Comparison of ENCODE assay signal across 28 cellular contexts in genomic region chr5:30850871-30851270, GRCh38.
"Had no signal": no experiment of that assay in that cellular context is flagged by ENCODE, and none has a peak within 500 bp of the region (broad histone marks: within the 10 kb centered on the region; RNA-seq: fewer than 3 reads in every experiment).

No MANE protein-coding gene starts in this region.

- H3K4me3 Mint-ChIP-seq: activated CD4-positive, alpha-beta T cell treated with anti-CD3 and anti-CD28 coated beads for 36 hours; activated CD4-positive, alpha-beta T cell treated with anti-CD3 and anti-CD28 coated beads, Interleukin-2, amount 10 ng/mL, durations not matched to agents 7 days and 5 days; activated naive CD4-positive, alpha-beta T cell treated with anti-CD3 and anti-CD28 coated beads, Interleukin-2, amount 10 ng/mL, durations not matched to agents 7 days and 5 days; activated naive CD8-positive, alpha-beta T cell; activated naive CD8-positive, alpha-beta T cell treated with anti-CD3 and anti-CD28 coated beads, Interleukin-2, amount 50 U/mL, for 24 hours; activated T-cell treated with anti-CD3 and anti-CD28 coated beads, Interleukin-2, amount 50 U/mL, for 4 hours; activated T-helper 1 cell treated with anti-CD3 and anti-CD28 coated beads, Interleukin-12 subunit alpha, Interleukin-12 subunit beta, Interleukin-2, Interleukin-4 antibody, amounts not matched to agents 30 ng/mL and 10 ng/mL and 1 ng/mL, durations not matched to agents 14 hours and 24 hours and 36 hours had no signal

- H3K27ac ChIP-seq: breast epithelium, KMS-11, PC-9, SK-N-MC had no signal

- H3K36me3 ChIP-seq: breast epithelium had no signal

- H3K9ac ChIP-seq: KMS-11 had no signal

- H3K27me3 ChIP-seq: breast epithelium had no signal

- H3K4me1 ChIP-seq: breast epithelium had no signal

- H3K27me3 Mint-ChIP-seq: activated CD4-positive, alpha-beta T cell treated with anti-CD3 and anti-CD28 coated beads for 36 hours; activated CD4-positive, alpha-beta T cell treated with anti-CD3 and anti-CD28 coated beads, Interleukin-2, amount 10 ng/mL, durations not matched to agents 7 days and 5 days; activated naive CD4-positive, alpha-beta T cell treated with anti-CD3 and anti-CD28 coated beads, Interleukin-2, amount 10 ng/mL, durations not matched to agents 7 days and 5 days; activated naive CD8-positive, alpha-beta T cell; activated naive CD8-positive, alpha-beta T cell treated with anti-CD3 and anti-CD28 coated beads, Interleukin-2, amount 50 U/mL, for 24 hours had no signal

- H3K9me3 ChIP-seq: breast epithelium had no signal

- H3K4me2 ChIP-seq: KMS-11, PC-9 had no signal

- H3K4me1 Mint-ChIP-seq: activated CD4-positive, alpha-beta T cell treated with anti-CD3 and anti-CD28 coated beads for 36 hours; activated CD4-positive, alpha-beta T cell treated with anti-CD3 and anti-CD28 coated beads, Interleukin-2, amount 10 ng/mL, durations not matched to agents 7 days and 5 days; activated naive CD4-positive, alpha-beta T cell treated with anti-CD3 and anti-CD28 coated beads, Interleukin-2, amount 10 ng/mL, durations not matched to agents 7 days and 5 days; activated naive CD8-positive, alpha-beta T cell treated with anti-CD3 and anti-CD28 coated beads, Interleukin-2, amount 50 U/mL, for 24 hours had no signal

- H2AFZ ChIP-seq: PC-9 had no signal

- ATAC-seq: activated CD4-positive, alpha-beta T cell treated with anti-CD3 and anti-CD28 coated beads for 36 hours; activated CD4-positive, CD25-positive, alpha-beta regulatory T cell treated with anti-CD3 and anti-CD28 coated beads, Interleukin-2, amount 50 U/mL, for 24 hours; activated naive CD8-positive, alpha-beta T cell treated with anti-CD3 and anti-CD28 coated beads, Interleukin-2, amount 50 U/mL, for 24 hours; activated T-cell treated with anti-CD3 and anti-CD28 coated beads, Interleukin-2, amount 50 U/mL, for 4 hours had no signal

- H3K9me3 Mint-ChIP-seq: activated naive CD4-positive, alpha-beta T cell treated with anti-CD3 and anti-CD28 coated beads, Interleukin-2, amount 10 ng/mL, durations not matched to agents 7 days and 5 days had no signal

- H3K36me3 Mint-ChIP-seq: activated naive CD4-positive, alpha-beta T cell treated with anti-CD3 and anti-CD28 coated beads, Interleukin-2, amount 10 ng/mL, durations not matched to agents 7 days and 5 days; activated naive CD8-positive, alpha-beta T cell had no signal

- H3K4me3 ChIP-seq: breast epithelium, PC-9, SK-N-MC had no signal

- H3K27ac Mint-ChIP-seq: activated CD4-positive, alpha-beta T cell treated with anti-CD3 and anti-CD28 coated beads for 36 hours; activated CD4-positive, alpha-beta T cell treated with anti-CD3 and anti-CD28 coated beads, Interleukin-2, amount 10 ng/mL, durations not matched to agents 7 days and 5 days; activated naive CD4-positive, alpha-beta T cell treated with anti-CD3 and anti-CD28 coated beads, Interleukin-2, amount 10 ng/mL, durations not matched to agents 7 days and 5 days; activated naive CD8-positive, alpha-beta T cell; activated naive CD8-positive, alpha-beta T cell treated with anti-CD3 and anti-CD28 coated beads, Interleukin-2, amount 50 U/mL, for 24 hours; activated T-helper 1 cell treated with anti-CD3 and anti-CD28 coated beads, Interleukin-12 subunit alpha, Interleukin-12 subunit beta, Interleukin-2, Interleukin-4 antibody, amounts not matched to agents 30 ng/mL and 10 ng/mL and 1 ng/mL, durations not matched to agents 14 hours and 24 hours and 36 hours had no signal

- DNase-seq: activated CD4-positive, alpha-beta T cell treated with anti-CD3 and anti-CD28 coated beads for 36 hours; activated CD4-positive, alpha-beta T cell treated with anti-CD3 and anti-CD28 coated beads, Interleukin-2, amount 10 ng/mL, durations not matched to agents 7 days and 5 days; activated CD4-positive, alpha-beta T cell treated with anti-CD3 and anti-CD28 coated beads, Interleukin-2, amount 50 U/mL, for 48 hours; activated CD8-positive, alpha-beta memory T cell treated with anti-CD3 and anti-CD28 coated beads, Interleukin-2, amount 50 U/mL, for 4 hours; activated effector memory CD4-positive, alpha-beta T cell treated with Interleukin-2 at 50 U/mL for 16 hours; activated naive CD4-positive, alpha-beta T cell treated with anti-CD3 and anti-CD28 coated beads, Interleukin-2, amount 10 ng/mL, durations not matched to agents 7 days and 5 days; activated naive CD8-positive, alpha-beta T cell treated with anti-CD3 and anti-CD28 coated beads, Interleukin-2, amount 50 U/mL, for 24 hours; activated T-cell treated with anti-CD3 and anti-CD28 coated beads for 4 hours; activated T-cell treated with anti-CD3 and anti-CD28 coated beads, Interleukin-2, amount 50 U/mL, for 4 hours; anterior cingulate cortex; MM.1S; MV-4-11; NCI-H1092; NCI-H1436 treated with DMSO at 0.1 percent for 48 hours; NCI-H1694 treated with DMSO at 0.1 percent for 48 hours; NCI-H2029; NCI-H345; NCI-H524 treated with DMSO at 0.1 percent for 48 hours; NK-92 treated with Interleukin-12 subunit alpha and Interleukin-12 subunit beta, amount 100 ng/mL, for 24 hours; PC-9; Right ventricle myocardium superior; T1000 had no signal
